ENCODE assay signal across 16 cellular contexts in genomic region chr3:23882487-23882918, GRCh38. TPM values are rescaled to one million over a fixed set of nuclear protein-coding genes. Genes with fewer than 3 reads are reported as not detected.
DNase-seq lines count a peak whose midpoint lies in the region; ATAC-seq, FAIRE-seq and TF ChIP-seq lines count a peak whose summit lies in the region.
"Had no signal": no experiment of that assay in that cellular context is flagged by ENCODE, and none has a peak within 500 bp of the region (broad histone marks: within the 10 kb centered on the region; RNA-seq: fewer than 3 reads in every experiment).

No MANE protein-coding gene starts in this region.

- peak; percentile 18 for ATAC-seq in left ventricle myocardium superior
- no peak for ATAC-seq in Right ventricle myocardium inferior
- no peak for ATAC-seq in K562
- no peak for ATAC-seq in natural killer cell
- ATAC-seq in upper lobe of right lung = peak; percentile 23
- ATAC-seq in body of pancreas = no peak

- H3K27ac ChIP-seq in K562 (ENCODE audit: extremely low read depth, low read depth, low read length) (no peak overlapping the region), upper lobe of right lung (no peak overlapping the region), body of pancreas (no peak overlapping the region), tibial nerve (no peak overlapping the region)
- H3K27ac ChIP-seq: 22Rv1 had no signal

- CTCF ChIA-PET in K562 (lab: Yijun Ruan, JAX; ENCODE audit: low intra/inter-chr PET ratio) = no interaction called here

- H2AFZ ChIP-seq in K562 (ENCODE audit: low read depth, low read length) = no peak overlapping the region

- in situ Hi-C loops in K562 (cut with MboI) = no loop called here

- H3K4me3 ChIP-seq in K562 = no peak overlapping the region
- H3K4me3 ChIP-seq in upper lobe of right lung = no peak overlapping the region
- H3K4me3 ChIP-seq in body of pancreas = no peak overlapping the region
- no peak overlapping the region for H3K4me3 ChIP-seq in tibial nerve

- POLR2A ChIA-PET in K562 (lab: Yijun Ruan, JAX) = interaction anchor here (0.6 to 1.6 kb wide), 3 partner anchors 20 to 661 kb away, joined by 3 to 5 read pairs (median 3); no protein-coding TSS in a partner anchor

- H3K4me2 ChIP-seq in K562 (ENCODE audit: insufficient read depth, low read length) = no peak overlapping the region

- WGBS in K562 (ENCODE audit: insufficient coverage, low coverage, missing lambda C conversion rate) = 94% methylated on average over 28 of the region's 28 CpGs
- 97 to 98% methylated on average over 18 to 28 of the region's 28 CpGs for WGBS in body of pancreas, 2 donors
- 97% methylated on average over 23 to 26 of the region's 28 CpGs for WGBS in tibial nerve, 2 donors

- H3K27ac Mint-ChIP-seq in natural killer cell = peak overlapping the region in 1 of 2 donors; percentile 81

- no peaks in the 10 kb centered on the region for H3K27me3 Mint-ChIP-seq in natural killer cell (ENCODE audit: low read depth in 2 of 2)

- peak overlapping the region; percentile 78 for H3K4me3 Mint-ChIP-seq in natural killer cell
- H3K4me3 Mint-ChIP-seq: CD14-positive monocyte; CD8-positive, alpha-beta memory T cell had no signal

- H3K9ac ChIP-seq in K562 (ENCODE audit: insufficient read depth in 1 of 2, low read depth in 2 of 2, low read length in 2 of 2) = no peak overlapping the region

- H3K4me1 Mint-ChIP-seq in natural killer cell = peaks cover 31 to 32% of the 10 kb centered on the region in 2 donors

- H3K36me3 ChIP-seq in K562 (ENCODE audit: control insufficient read depth, insufficient read depth, low read length) (peaks cover 12% of the 10 kb centered on the region; the same call in 2 of the 3 replicates), upper lobe of right lung (no peaks in the 10 kb centered on the region), body of pancreas (replicated peaks in 1 of 2; ENCODE audit: insufficient read depth in 1 of 2, low read depth in 2 of 2) (no peaks in the 10 kb centered on the region), tibial nerve (peaks cover 0 to 15% (median 0%) of the 10 kb centered on the region in 3 donors)

- TF ChIP-seq RAD21 in K562 (CRISPR knock-in tag; conservative IDR thresholded peaks at IDR 0.05 in 1 of 2, IDR thresholded peaks at IDR 0.05 in 1 of 2) = no peak

- TF ChIP-seq CTCF in K562 (IDR thresholded peaks at IDR 0.05 in 2 of 3, conservative IDR thresholded peaks at IDR 0.05 in 1 of 3; ENCODE audit: insufficient read depth in 2 of 3, low read depth in 1 of 3, low read length in 3 of 3) = no peak
- no peak for TF ChIP-seq CTCF in natural killer cell (IDR thresholded peaks at IDR 0.05)
- TF ChIP-seq CTCF in upper lobe of right lung (IDR thresholded peaks at IDR 0.05) = no peak
- TF ChIP-seq CTCF in body of pancreas (IDR thresholded peaks at IDR 0.05) = no peak
- TF ChIP-seq CTCF in tibial nerve (IDR thresholded peaks at IDR 0.05) = no peak

- no TSS peak for BruUV-seq in K562 (replicated peaks; lab: Mats Ljungman, UMichigan)

- DNase-seq in left ventricle myocardium superior (no peak), Right ventricle myocardium inferior (ENCODE audit: missing footprints) (no peak), K562 (ENCODE audit: extremely low read depth in 1 of 4, low spot score in 3 of 4) (no peak), natural killer cell (no peak), upper lobe of right lung (peak; percentile 62), body of pancreas (no peak), tibial nerve (ENCODE audit: low spot score in 2 of 2) (no peak), activated T-cell treated with anti-CD3 and anti-CD28 coated beads for 4 hours (no peak)
- DNase-seq: Caco-2, DND-41, HCEC 1CT, IMR-90 had no signal

- no peaks in the 10 kb centered on the region for H4K20me1 ChIP-seq in K562 (replicated peaks; ENCODE audit: control insufficient read depth, insufficient read depth, low read length)

- no peaks in the 10 kb centered on the region for H3K27me3 ChIP-seq in K562 (ENCODE audit: control insufficient read depth in 2 of 2, insufficient read depth in 2 of 2, low read length in 2 of 2)
- no peaks in the 10 kb centered on the region for H3K27me3 ChIP-seq in upper lobe of right lung
- H3K27me3 ChIP-seq in body of pancreas = no peaks in the 10 kb centered on the region
- no peaks in the 10 kb centered on the region for H3K27me3 ChIP-seq in tibial nerve

- H3K36me3 Mint-ChIP-seq in natural killer cell = no peaks in the 10 kb centered on the region

- TF ChIP-seq EP300 in K562 (IDR thresholded peaks at IDR 0.05; ENCODE audit: low read length) (no peak), tibial nerve (IDR thresholded peaks at IDR 0.05) (no peak)

- no peak for TF ChIP-seq POLR2A in K562 (conservative IDR thresholded peaks at IDR 0.05)
- no peak for TF ChIP-seq POLR2A in body of pancreas (IDR thresholded peaks at IDR 0.05)
- TF ChIP-seq POLR2A in tibial nerve (IDR thresholded peaks at IDR 0.05) = no peak

- H3K9me3 Mint-ChIP-seq in natural killer cell = no peaks in the 10 kb centered on the region
- H3K9me3 Mint-ChIP-seq: CD8-positive, alpha-beta memory T cell had no signal

- H3K9me1 ChIP-seq in K562 (ENCODE audit: control insufficient read depth, insufficient read depth, low read length) = no peaks in the 10 kb centered on the region

- H3K9me3 ChIP-seq in K562 (replicated peaks; ENCODE audit: control insufficient read depth, insufficient read depth, low read depth, low read length) (no peaks in the 10 kb centered on the region), upper lobe of right lung (no peaks in the 10 kb centered on the region), body of pancreas (no peaks in the 10 kb centered on the region), tibial nerve (peaks cover 0 to 2% (median 0%) of the 10 kb centered on the region in 4 donors)
- H3K9me3 ChIP-seq: Caco-2 had no signal

- H3K79me2 ChIP-seq in K562 (ENCODE audit: control insufficient read depth, insufficient read depth, low read length) = peaks cover 15% of the 10 kb centered on the region; the same call in 1 of the 3 replicates

- H3K4me1 ChIP-seq in K562 (replicated peaks in 1 of 2; ENCODE audit: control insufficient read depth in 2 of 2, insufficient read depth in 2 of 2, low read length in 2 of 2) = peaks cover 3% of the 10 kb centered on the region in 2 experiments; a peak in 3 of 5 replicates
- peaks cover 14% of the 10 kb centered on the region for H3K4me1 ChIP-seq in upper lobe of right lung
- H3K4me1 ChIP-seq in body of pancreas = peaks cover 7% of the 10 kb centered on the region
- H3K4me1 ChIP-seq in tibial nerve = peaks cover 0 to 12% (median 1%) of the 10 kb centered on the region in 4 donors
- H3K4me1 ChIP-seq: Caco-2 had no signal

- intact Hi-C loops in left ventricle myocardium superior (cut with micrococcal nuclease) (no loop called here), Right ventricle myocardium inferior (cut with DNase I) (no loop called here), K562 (cut with micrococcal nuclease) (loop anchor here (10.0 kb wide), 1 partner anchor 262 kb away; no protein-coding TSS in a partner anchor), natural killer cell (cut with micrococcal nuclease) (no loop called here), upper lobe of right lung (cut with DNase I) (no loop called here), body of pancreas (cut with DNase I) (no loop called here)

- FAIRE-seq in K562 (lab: Jason Lieb, UNC) = no peak
- FAIRE-seq: GM12892 had no signal

RNA-seq across cellular contexts. Expression of gene NKIRAS1, which starts 34.3 kb away (rescaled TPM):
- total RNA-seq in left ventricle myocardium superior (22.6 TPM), Right ventricle myocardium inferior (20.3 TPM), K562 (2014; rRNA removed) (5.5 and 6.1 TPM in 2 replicates), K562 (2014; rRNA removed; fragmentation: Illumina TruSeq; extraction: Trizol) (8.4 TPM in 2 replicates), K562 (2015; rRNA removed; fragmentation: Illumina TruSeq; extraction: Trizol) (10.3 and 10.8 TPM in 2 replicates), K562 (2021) (4.3 and 5.1 TPM in 2 replicates), natural killer cell (1 to 10 TPM; 2.2 to 3.3 (median 2.8) TPM), upper lobe of right lung (8.4 TPM), body of pancreas (1 to 10 TPM; 2.0 to 7.8 TPM), tibial nerve (10 to 100 TPM in 2 of 4 donors, 1 to 10 TPM in 2; 6.6 to 14.9 (median 9.3) TPM)
- 6.4 and 13.1 TPM in 2 replicates for total RNA-seq in K562 (2011; cell fraction: chromatin; rRNA removed; ENCODE audit: low replicate concordance)
- total RNA-seq in K562 (2011; cell fraction: nucleolus; rRNA removed) = 4.0 and 4.3 TPM in 2 replicates
- total RNA-seq in K562 (2011; cell fraction: nucleoplasm; rRNA removed) = 11.9 and 17.8 TPM in 2 replicates
- polyA plus RNA-seq in K562 (2011; rRNA removed) (5.3 and 7.1 TPM in 2 replicates), K562 (2014; fragmentation: Illumina TruSeq; extraction: Trizol) (5.9 and 6.9 TPM in 2 replicates), K562 (2014; fragmentation: Nextera tagmentation; extraction: Ambion mirVana) (1 to 10 TPM; 5.5 to 5.6 TPM), K562 (2014; rRNA removed) (6.3 and 6.4 TPM in 2 replicates)
- polyA plus RNA-seq in K562 (2011; cell fraction: cytosol; rRNA removed) = 1.6 and 3.9 TPM in 2 replicates
- polyA plus RNA-seq in K562 (2011; cell fraction: nucleus; rRNA removed) = 3.1 and 3.7 TPM in 2 replicates
- 3.6 and 4.8 TPM in 2 replicates for polyA plus RNA-seq in K562 (2012)
- 6.5 and 8.6 TPM in 2 replicates for polyA minus RNA-seq in K562 (2011; rRNA and poly(A)+ RNA removed)
- polyA minus RNA-seq in K562 (2011; cell fraction: cytosol; rRNA and poly(A)+ RNA removed) = 2.4 and 2.7 TPM in 2 replicates
- polyA minus RNA-seq in K562 (2011; cell fraction: nucleus; rRNA and poly(A)+ RNA removed) = 6.5 and 9.6 TPM in 2 replicates

RNA-seq across cellular contexts. Expression of gene RPL15, which starts 34.4 kb away (rescaled TPM):
- 910 TPM for total RNA-seq in left ventricle myocardium superior
- 1,001 TPM for total RNA-seq in Right ventricle myocardium inferior
- 238 and 411 TPM in 2 replicates for total RNA-seq in K562 (2011; cell fraction: chromatin; rRNA removed; ENCODE audit: low replicate concordance)
- 765 and 867 TPM in 2 replicates for total RNA-seq in K562 (2011; cell fraction: nucleolus; rRNA removed)
- total RNA-seq in K562 (2011; cell fraction: nucleoplasm; rRNA removed) = 735 and 1,463 TPM in 2 replicates
- 2,466 and 2,533 TPM in 2 replicates for total RNA-seq in K562 (2014; rRNA removed)
- total RNA-seq in K562 (2014; rRNA removed; fragmentation: Illumina TruSeq; extraction: Trizol) = 1,923 and 2,393 TPM in 2 replicates
- 2,774 and 3,068 TPM in 2 replicates for total RNA-seq in K562 (2015; rRNA removed; fragmentation: Illumina TruSeq; extraction: Trizol)
- 2,579 and 2,753 TPM in 2 replicates for total RNA-seq in K562 (2021)
- 4,017 and 4,081 TPM in 2 replicates for polyA plus RNA-seq in K562 (2011; rRNA removed)
- 6,575 and 7,027 TPM in 2 replicates for polyA plus RNA-seq in K562 (2011; cell fraction: cytosol; rRNA removed)
- polyA plus RNA-seq in K562 (2011; cell fraction: nucleus; rRNA removed) = 1,268 and 2,124 TPM in 2 replicates
- 3,041 and 6,015 TPM in 2 replicates for polyA plus RNA-seq in K562 (2012)
- polyA plus RNA-seq in K562 (2014; fragmentation: Illumina TruSeq; extraction: Trizol) = 3,791 and 3,928 TPM in 2 replicates
- 1,000 to 10,000 TPM; 7,800 to 8,850 TPM for polyA plus RNA-seq in K562 (2014; fragmentation: Nextera tagmentation; extraction: Ambion mirVana)
- polyA plus RNA-seq in K562 (2014; rRNA removed) = 5,148 and 5,287 TPM in 2 replicates
- 1,404 and 1,476 TPM in 2 replicates for polyA minus RNA-seq in K562 (2011; rRNA and poly(A)+ RNA removed)
- polyA minus RNA-seq in K562 (2011; cell fraction: cytosol; rRNA and poly(A)+ RNA removed) = 1,271 and 1,367 TPM in 2 replicates
- 253 and 438 TPM in 2 replicates for polyA minus RNA-seq in K562 (2011; cell fraction: nucleus; rRNA and poly(A)+ RNA removed)
- total RNA-seq in natural killer cell = 1,000 to 10,000 TPM; 1,116 to 1,338 (median 1,291) TPM
- 1,404 TPM for total RNA-seq in upper lobe of right lung
- total RNA-seq in body of pancreas = 1,000 to 10,000 TPM in 1 of 2 donors, 100 to 1,000 TPM in 1; 385 to 1,128 TPM
- 1,000 to 10,000 TPM; 1,296 to 1,829 (median 1,447) TPM for total RNA-seq in tibial nerve

Comparison
In these comparisons a context has a peak if more than half of its experiments do, and no peak if none do; other contexts are left out.
1. ATAC-seq: peak in left ventricle myocardium superior (single experiment) and upper lobe of right lung (single experiment); none in Right ventricle myocardium inferior (single experiment), K562 (single experiment), natural killer cell (0 of 3) and body of pancreas (single experiment).